Comparison of ENCODE assay signal across 8 cellular contexts in the genomic region with DNA sequence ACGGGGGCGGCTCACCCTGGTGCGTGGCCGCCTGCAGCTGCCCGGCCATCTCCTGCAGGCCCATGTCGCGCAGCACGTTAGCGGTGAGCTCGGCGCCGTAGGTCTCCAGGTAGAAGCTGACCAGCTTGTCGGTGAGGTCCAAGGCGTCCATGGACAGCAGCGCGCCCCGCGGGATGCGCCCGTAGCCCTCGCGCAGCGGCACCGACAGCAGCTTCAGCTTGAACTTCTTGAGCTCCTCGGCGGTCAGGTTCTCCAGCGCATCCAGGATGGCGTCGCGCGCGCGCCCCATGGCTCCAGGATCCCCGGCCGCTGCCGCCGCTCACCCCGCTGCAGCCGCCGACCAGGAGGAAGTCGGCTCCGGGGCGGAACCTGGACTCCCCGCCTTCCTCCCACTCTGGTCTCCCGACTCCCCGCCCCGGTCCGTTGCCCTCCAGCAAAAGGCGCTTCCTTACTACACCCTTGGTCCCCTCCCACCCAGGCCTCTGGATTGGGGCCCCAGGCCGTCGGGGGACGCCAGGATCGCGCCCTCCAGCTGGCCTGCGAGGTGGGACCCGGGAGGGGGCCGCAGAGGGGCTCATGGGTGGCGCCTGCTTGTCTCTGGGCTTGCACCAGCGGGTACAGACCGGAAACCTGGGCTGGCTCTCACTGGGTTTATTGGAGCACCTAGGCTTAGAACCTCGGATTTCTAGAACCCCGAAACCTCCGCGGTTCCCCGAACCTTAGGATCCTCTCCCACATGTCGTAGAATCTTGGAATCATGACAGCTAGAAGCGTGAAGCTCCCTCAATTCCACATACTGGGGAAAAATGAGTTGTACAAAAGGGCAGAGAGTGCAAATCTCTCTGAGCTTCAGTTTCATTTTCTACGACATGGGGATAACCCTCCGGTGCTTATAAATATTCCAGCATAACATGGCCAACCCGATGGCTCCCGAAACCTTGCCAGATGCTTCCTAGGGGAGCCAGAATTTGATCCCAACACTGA. TPM values are rescaled to one million over a fixed set of nuclear protein-coding genes. Genes with fewer than 3 reads are reported as not detected.
DNase-seq lines count a peak whose midpoint lies in the region; ATAC-seq, FAIRE-seq and TF ChIP-seq lines count a peak whose summit lies in the region.

A gene (minus strand): TSS at position 359 of the 984 bp plus-strand sequence. CDS start 70 bp downstream, at position 289.

- peaks cover 0 to 8% of the 10 kb centered on the region in 2 donors for H3K9me3 Mint-ChIP-seq in stimulated activated naive CD8-positive, alpha-beta T cell treated with anti-CD3 and anti-CD28 coated beads, Interleukin-15, amount 100 ng/mL, for 72 hours

- H4K20me1 ChIP-seq in PC-9 (ENCODE audit: insufficient read depth), result peaks cover 14% of the 10 kb centered on the region; the same call in 1 of the 2 replicates

- peaks cover 52% of the 10 kb centered on the region for H3F3A ChIP-seq in PC-9 (ENCODE audit: insufficient read depth, low read depth)

- H3K36me3 ChIP-seq in PC-9 (ENCODE audit: low read depth), result no peaks in the 10 kb centered on the region

- peaks cover 54% of the 10 kb centered on the region for H3K4me1 Mint-ChIP-seq in stimulated activated naive CD8-positive, alpha-beta T cell treated with anti-CD3 and anti-CD28 coated beads, Interleukin-15, amount 100 ng/mL, for 72 hours

- peak within 1 kb of the TSS; percentile 64 for H3K4me2 ChIP-seq in PC-9

- H3K27ac Mint-ChIP-seq in stimulated activated naive CD8-positive, alpha-beta T cell treated with anti-CD3 and anti-CD28 coated beads, Interleukin-15, amount 100 ng/mL, for 72 hours, result peak within 1 kb of the TSS; percentile 49 to 95

- POLR2A ChIA-PET in PC-9 (lab: Charles Lee; ENCODE audit: unreplicated experiment), result interaction anchor here (0.5 to 1.3 kb wide), 2 partner anchors 16 to 22 kb away, joined by 6 to 11 read pairs; a partner anchor contains a TSS

- no TSS peak for BruUV-seq in PC-9 (replicated peaks; lab: Mats Ljungman, UMichigan)

- TF ChIP-seq POLR2A in GM12892 (IDR thresholded peaks at IDR 0.05; ENCODE audit: low read depth, low read length), result peak; percentile 30; the same call in 1 of the 2 replicates

- no peak for DNase-seq in GM12892 (ENCODE audit: insufficient read length)
- DNase-seq in PC-9, result peak in 1 of 2 experiments; percentile 65
- DNase-seq in cerebellum (ENCODE audit: low spot score), result peak; percentile 51
- DNase-seq in left kidney (ENCODE audit: low read depth, low spot score), result peak; percentile 72
- peak; percentile 43 to 45 for DNase-seq in stimulated activated naive CD8-positive, alpha-beta T cell treated with anti-CD3 and anti-CD28 coated beads, Interleukin-15, amount 100 ng/mL, for 72 hours
- DNase-seq in NCI-H510A (lab: John Stamatoyannopoulos, UW), result no peak

- no peaks in the 10 kb centered on the region for H3K79me2 ChIP-seq in PC-9 (ENCODE audit: low read depth)

- peak; percentile 41 for ATAC-seq in HG02588 (IDR thresholded peaks at IDR 0.05; ENCODE audit: unreplicated experiment)
- ATAC-seq in stimulated activated naive CD8-positive, alpha-beta T cell treated with anti-CD3 and anti-CD28 coated beads, Interleukin-15, amount 100 ng/mL, for 72 hours, result peak; percentile 28
- no peak for ATAC-seq in GM21576 (IDR thresholded peaks at IDR 0.05; ENCODE audit: unreplicated experiment)

- H3K9me2 ChIP-seq in PC-9 (ENCODE audit: insufficient read depth), result no peaks in the 10 kb centered on the region

- CTCF ChIA-PET in PC-9 (lab: Charles Lee), result interaction anchor here (0.5 to 1.0 kb wide), 5 partner anchors 9 to 671 kb away, joined by 3 to 7 read pairs (median 3); a partner anchor contains a TSS

- H3K4me1 ChIP-seq in PC-9 (replicated peaks; ENCODE audit: insufficient read depth), result peaks cover 19% of the 10 kb centered on the region

- H3K27me3 Mint-ChIP-seq in stimulated activated naive CD8-positive, alpha-beta T cell treated with anti-CD3 and anti-CD28 coated beads, Interleukin-15, amount 100 ng/mL, for 72 hours, result peaks cover 5% of the 10 kb centered on the region

- intact Hi-C loops in PC-9 (cut with micrococcal nuclease; ENCODE audit: unreplicated experiment), result loop anchor here (2.0 to 5.0 kb wide), 3 partner anchors 130 to 240 kb away; a partner anchor contains a TSS

- no peak for TF ChIP-seq CTCF in PC-9 (conservative IDR thresholded peaks at IDR 0.05)

- H3K4me3 ChIP-seq in PC-9, result peak within 1 kb of the TSS; percentile 47

- H2AFZ ChIP-seq in PC-9, result no peak within 1 kb of the TSS

- no peaks in the 10 kb centered on the region for H3K27me3 ChIP-seq in PC-9 (ENCODE audit: insufficient read depth, low read depth)

- peak within 1 kb of the TSS; percentile 86 to 92 for H3K4me3 Mint-ChIP-seq in stimulated activated naive CD8-positive, alpha-beta T cell treated with anti-CD3 and anti-CD28 coated beads, Interleukin-15, amount 100 ng/mL, for 72 hours

- no peaks in the 10 kb centered on the region for H3K9me3 ChIP-seq in PC-9 (ENCODE audit: insufficient read depth, low read depth)

- peak; percentile 81 for FAIRE-seq in GM12892 (lab: Jason Lieb, UNC)

- no peak within 1 kb of the TSS for H3K27ac ChIP-seq in PC-9

RNA-seq across cellular contexts. Expression of the gene that starts here (rescaled TPM):
- 15.2 TPM for polyA plus RNA-seq in GM12892 (2012; ENCODE audit: missing spikeins)
- total RNA-seq in PC-9 (2021) (72.9 and 107 TPM in 2 replicates), cerebellum (2.4 TPM)

Comparison
In these comparisons a context has a peak if more than half of its experiments do, and no peak if none do; other contexts are left out.
1. RNA of the gene that starts here (total RNA-seq): 72.9 to 107 TPM in PC-9; 2.4 TPM in cerebellum (single experiment); every median in the first group is over 10 times any median in the second.
2. DNase-seq: peak in cerebellum (single experiment), left kidney (single experiment) and stimulated activated naive CD8-positive, alpha-beta T cell treated with anti-CD3 and anti-CD28 coated beads, Interleukin-15, amount 100 ng/mL, for 72 hours (2 of 2); none in GM12892 (single experiment) and NCI-H510A (single experiment).